Comparison of ENCODE assay signal across 8 cellular contexts in genomic region chr5:163565492-163565891, GRCh38.
DNase-seq lines count a peak whose midpoint lies in the region; ATAC-seq, FAIRE-seq and TF ChIP-seq lines count a peak whose summit lies in the region.

No MANE protein-coding gene starts in this region.

- H3K36me3 ChIP-seq in KMS-11 (ENCODE audit: insufficient read depth) (no peaks in the 10 kb centered on the region), H1 (ENCODE audit: control insufficient read depth in 2 of 4, insufficient read depth in 4 of 4, low read length in 3 of 4) (no peaks in the 10 kb centered on the region), neural progenitor cell (no peaks in the 10 kb centered on the region)

- peaks cover 8% of the 10 kb centered on the region for H3K27me3 Mint-ChIP-seq in neural progenitor cell (ENCODE audit: insufficient read depth, low read depth)

- H3K27ac ChIP-seq in KMS-11, result no peak overlapping the region
- H3K27ac ChIP-seq in H1 (ENCODE audit: low read depth, low read length), result no peak overlapping the region
- no peak overlapping the region for H3K27ac ChIP-seq in neural progenitor cell

- TF ChIP-seq POLR2A in H1 (IDR thresholded peaks at IDR 0.05; ENCODE audit: control extremely low read depth in 1 of 2, low read depth in 2 of 2, low read length in 2 of 2), result no peak

- H3K23me2 ChIP-seq in H1 (ENCODE audit: low read depth, low read length), result peaks cover 5% of the 10 kb centered on the region

- H3K27me3 ChIP-seq in KMS-11 (ENCODE audit: insufficient read depth, low read depth) (no peaks in the 10 kb centered on the region), H1 (replicated peaks in 1 of 4; ENCODE audit: control insufficient read depth in 3 of 4, extremely low read depth in 1 of 4, insufficient read depth in 3 of 4, low read length in 3 of 4) (peaks cover 0 to 20% (median 14%) of the 10 kb centered on the region in 4 experiments; a peak in 4 of 7 replicates), neural progenitor cell (peaks cover 48% of the 10 kb centered on the region)

- FAIRE-seq in H1 (lab: Jason Lieb, UNC), result peak; percentile 32

- 0 out of 2 replicates have a peak overlapping the region, but pooled peaks have one; percentile 4 for H2BK5ac ChIP-seq in H1 (ENCODE audit: low read depth, low read length)

- WGBS in H1 (ENCODE audit: extremely low coverage in 1 of 2, insufficient coverage in 1 of 2, insufficient read length in 1 of 2, insufficient replicate concordance in 2 of 2, low coverage in 1 of 2, low lambda C conversion rate in 2 of 2, missing lambda C conversion rate in 1 of 2), 2 experiments, result 12% methylated on average over 11 of the region's 11 CpGs; no CpG with 5 or more reads in 1 of the 2 experiments

- H3K27ac Mint-ChIP-seq in neural progenitor cell, result no peak overlapping the region

- peak overlapping the region; percentile 38; the same call in 1 of the 2 replicates for H2AFZ ChIP-seq in KMS-11 (ENCODE audit: low read depth)
- 0 out of 2 replicates have a peak overlapping the region, but pooled peaks have one; percentile 8 for H2AFZ ChIP-seq in H1 (ENCODE audit: low read length)
- H2AFZ ChIP-seq in neural progenitor cell (replicated peaks), result peak overlapping the region; percentile 61

- no peak for TF ChIP-seq EP300 in H1 (IDR thresholded peaks at IDR 0.05; ENCODE audit: borderline replicate concordance in 1 of 2, low read depth in 2 of 2, low read length in 2 of 2)

- H4K91ac ChIP-seq in H1 (replicated peaks; ENCODE audit: insufficient read length, low read length), result no peak overlapping the region

- CTCF ChIA-PET in H1 (lab: Charles Lee; ENCODE audit: partially characterized antibody), result interaction anchor here (0.8 to 5.2 kb wide), 13 partner anchors 9 to 938 kb away, joined by 3 to 27 read pairs (median 6); no protein-coding TSS in a partner anchor

- H3K4me3 ChIP-seq in KMS-11 (IDR thresholded peaks at IDR 0.05; ENCODE audit: insufficient read depth, low read depth, low read length), result no peak overlapping the region
- H3K4me3 ChIP-seq in H1 (ENCODE audit: extremely low read depth in 1 of 4, insufficient read depth in 2 of 4, low read depth in 3 of 4, low read length in 4 of 4), result peak overlapping the region; percentile 28 to 60 (median 52); a peak in 7 of 8 replicates
- peak overlapping the region; percentile 50 for H3K4me3 ChIP-seq in neural progenitor cell

- H3K36me3 Mint-ChIP-seq in neural progenitor cell, result no peaks in the 10 kb centered on the region

- no peak overlapping the region; the same call in none of the 2 replicates for H3K18ac ChIP-seq in H1 (ENCODE audit: extremely low read depth, low read length)

- DNase-seq in H1 (ENCODE audit: low read depth in 1 of 2, low spot score in 2 of 2), result no peak
- DNase-seq in neural progenitor cell (ENCODE audit: low spot score), result peak; percentile 60
- no peak for DNase-seq in stimulated activated CD4-positive, alpha-beta T cell treated with anti-CD3 and anti-CD28 coated beads, Interleukin-15, amount 100 ng/mL, for 24 hours
- DNase-seq in KG1 (lab: John Stamatoyannopoulos, UW), result no peak

- H3K9me3 ChIP-seq in H1 (ENCODE audit: insufficient read depth in 2 of 2, low read depth in 1 of 2, low read length in 1 of 2) (no peaks in the 10 kb centered on the region), neural progenitor cell (ENCODE audit: low read depth) (no peaks in the 10 kb centered on the region)

- H3F3A ChIP-seq in neural progenitor cell (ENCODE audit: low read depth), result peaks cover 24% of the 10 kb centered on the region

- no peak overlapping the region for H3K4ac ChIP-seq in H1 (replicated peaks; ENCODE audit: insufficient read length, low read depth, low read length)

- H3K4me1 ChIP-seq in KMS-11 (ENCODE audit: low read depth, poor library complexity, severe bottlenecking) (no peaks in the 10 kb centered on the region), H1 (replicated peaks in 1 of 4; ENCODE audit: control insufficient read depth in 3 of 4, insufficient read depth in 4 of 4, low read length in 3 of 4) (peaks cover 11 to 25% (median 18%) of the 10 kb centered on the region in 4 experiments; a peak in 6 of 7 replicates), neural progenitor cell (peaks cover 36% of the 10 kb centered on the region)

- H3K9me3 Mint-ChIP-seq in neural progenitor cell, result no peaks in the 10 kb centered on the region

- H2BK120ac ChIP-seq in H1 (replicated peaks; ENCODE audit: low read depth, low read length), result no peak overlapping the region

- H4K20me1 ChIP-seq in KMS-11 (ENCODE audit: insufficient read depth), result no peaks in the 10 kb centered on the region
- H4K20me1 ChIP-seq in H1 (replicated peaks in 1 of 2; ENCODE audit: control insufficient read depth in 1 of 2, insufficient read depth in 2 of 2, low read length in 2 of 2), result no peaks in the 10 kb centered on the region
- H4K20me1 ChIP-seq in neural progenitor cell (ENCODE audit: low read depth), result no peaks in the 10 kb centered on the region

- no peak overlapping the region for H2BK15ac ChIP-seq in H1 (ENCODE audit: low read length)

- no peak overlapping the region for H3K23ac ChIP-seq in H1 (ENCODE audit: insufficient read length)

- TF ChIP-seq CTCF in KMS-11 (conservative IDR thresholded peaks at IDR 0.05; ENCODE audit: low read depth, low read length), result no peak
- no peak for TF ChIP-seq CTCF in H1 (IDR thresholded peaks at IDR 0.05; ENCODE audit: control extremely low read depth in 1 of 3, insufficient read depth in 1 of 3, low read depth in 1 of 3, low read length in 3 of 3)
- no peak for TF ChIP-seq CTCF in neural progenitor cell (IDR thresholded peaks at IDR 0.05)

- peak overlapping the region; percentile 25; the same call in 1 of the 2 replicates for H3K4me2 ChIP-seq in KMS-11
- peak overlapping the region; percentile 93 to 96 for H3K4me2 ChIP-seq in H1 (ENCODE audit: insufficient read depth in 1 of 2, low read depth in 2 of 2, low read length in 2 of 2)
- peak overlapping the region; percentile 80 for H3K4me2 ChIP-seq in neural progenitor cell

- no peak for TF ChIP-seq RAD21 in H1 (IDR thresholded peaks at IDR 0.05 in 1 of 2, conservative IDR thresholded peaks at IDR 0.05 in 1 of 2; ENCODE audit: low read depth in 2 of 2, low read length in 2 of 2)

- H4K5ac ChIP-seq in H1 (ENCODE audit: insufficient read length, low read depth, low read length), result no peak overlapping the region

- no peak overlapping the region for H3K9ac ChIP-seq in KMS-11
- H3K9ac ChIP-seq in H1 (replicated peaks in 1 of 4; ENCODE audit: extremely low read depth in 1 of 4, low read depth in 3 of 4, low read length in 3 of 4), result no peak overlapping the region
- H3K9ac ChIP-seq in neural progenitor cell, result no peak overlapping the region

- peaks cover 38% of the 10 kb centered on the region for H3K4me1 Mint-ChIP-seq in neural progenitor cell

- no peak overlapping the region for H3K56ac ChIP-seq in H1 (replicated peaks; ENCODE audit: insufficient read length, low read depth, low read length)

- H3K79me2 ChIP-seq in KMS-11 (ENCODE audit: insufficient read depth, low read depth), result no peaks in the 10 kb centered on the region
- no peaks in the 10 kb centered on the region for H3K79me2 ChIP-seq in H1 (ENCODE audit: control insufficient read depth in 1 of 2, insufficient read depth in 2 of 2, low read length in 2 of 2)
- no peaks in the 10 kb centered on the region for H3K79me2 ChIP-seq in neural progenitor cell (ENCODE audit: low read depth)

- H3K79me1 ChIP-seq in H1 (ENCODE audit: low read depth, low read length), result no peaks in the 10 kb centered on the region

- H3K14ac ChIP-seq in H1 (ENCODE audit: insufficient read length), result no peak overlapping the region

- ATAC-seq in GM18868 (IDR thresholded peaks at IDR 0.05; ENCODE audit: unreplicated experiment) (peak; percentile 2), HG03039 (IDR thresholded peaks at IDR 0.05; ENCODE audit: unreplicated experiment) (no peak), HG02840 (IDR thresholded peaks at IDR 0.05; ENCODE audit: low FRiP score, unreplicated experiment) (no peak)

- POLR2A ChIA-PET in H1 (lab: Charles Lee; ENCODE audit: partially characterized antibody), result interaction anchor here (0.6 to 1.0 kb wide), 2 partner anchors 29 to 92 kb away, joined by 3 to 4 read pairs; no protein-coding TSS in a partner anchor

- H3K4me3 Mint-ChIP-seq in neural progenitor cell, result peak overlapping the region; percentile 81

- no peak overlapping the region for H2BK20ac ChIP-seq in H1 (ENCODE audit: low read length)

- H2BK12ac ChIP-seq in H1 (ENCODE audit: low read depth, low read length), result peak overlapping the region; percentile 55; the same call in 1 of the 2 replicates

- H4K8ac ChIP-seq in H1 (ENCODE audit: extremely low read depth, insufficient read depth, low read length), result no peak overlapping the region

- no peak overlapping the region for H2AK5ac ChIP-seq in H1 (ENCODE audit: low read depth, low read length)

TF ChIP-seq in H1, 55 proteins besides CTCF, POLR2A, EP300 and RAD21:
- TF ChIP-seq MAFK (IDR thresholded peaks at IDR 0.05; ENCODE audit: low read depth, low read length), result no peak
- peak; percentile 30 to 54; a peak in 1 of 4 replicates for TF ChIP-seq SIN3A (conservative IDR thresholded peaks at IDR 0.05 in 1 of 2, IDR thresholded peaks at IDR 0.05 in 1 of 2; ENCODE audit: low read depth in 1 of 2, low read length in 2 of 2)
TF ChIP-seq in H1: peak in this region for 1.

Comparison
In these comparisons a context has a peak if more than half of its experiments do, and no peak if none do; other contexts are left out.
1. H2AFZ ChIP-seq: peak in every context shown above with its lines; median percentile 61 in neural progenitor cell; 38 in KMS-11; 8 in H1.
2. H3K4me2 ChIP-seq: peak in every context shown above with its lines; median percentile 94 in H1; 80 in neural progenitor cell; 25 in KMS-11.